In the genomic region with DNA sequence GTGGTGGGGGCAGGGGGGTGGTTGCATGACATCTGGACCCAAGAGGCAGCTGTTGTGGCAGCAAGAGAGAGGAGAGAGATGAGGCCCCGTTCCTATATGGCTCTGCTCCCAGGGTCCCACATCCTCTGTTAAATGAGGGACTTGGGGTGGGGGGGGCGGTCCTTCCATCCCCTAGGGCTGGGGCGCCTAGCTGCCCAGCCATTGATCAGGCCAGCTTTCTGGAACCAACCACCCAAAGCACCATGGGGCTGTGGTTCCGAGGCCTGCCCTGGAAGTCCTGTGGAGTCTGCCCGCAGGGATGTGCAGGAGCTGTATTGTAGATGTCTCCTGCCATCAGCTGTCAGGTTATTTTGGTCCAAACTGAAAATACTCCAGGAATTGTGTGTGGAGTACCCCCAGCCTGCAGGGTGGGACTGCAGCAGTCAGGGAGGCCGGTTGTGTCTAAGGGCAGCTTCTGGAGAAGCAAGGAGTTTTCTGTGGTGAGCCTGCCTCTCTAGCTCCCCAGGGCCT, we compare ENCODE assay signal across 9 cellular contexts. TPM values are rescaled to one million over a fixed set of nuclear protein-coding genes. Genes with fewer than 3 reads are reported as not detected.
DNase-seq lines count a peak whose midpoint lies in the region; ATAC-seq and TF ChIP-seq lines count a peak whose summit lies in the region.
"Had no signal": no experiment of that assay in that cellular context is flagged by ENCODE, and none has a peak within 500 bp of the region (broad histone marks: within the 10 kb centered on the region; RNA-seq: fewer than 3 reads in every experiment).

No MANE protein-coding gene starts in this region.

- ATAC-seq in activated naive CD8-positive, alpha-beta T cell treated with anti-CD3 and anti-CD28 coated beads, Interleukin-2, amount 50 U/mL, for 24 hours, result no peak
- ATAC-seq in stimulated activated naive CD8-positive, alpha-beta T cell treated with anti-CD3 and anti-CD28 coated beads, Interleukin-15, amount 100 ng/mL, for 72 hours, result no peak
- ATAC-seq in HG03565 (IDR thresholded peaks at IDR 0.05; ENCODE audit: unreplicated experiment) (no peak), GM21723 (IDR thresholded peaks at IDR 0.05; ENCODE audit: unreplicated experiment) (no peak)

- no peak overlapping the region for H3K27ac ChIP-seq in testis

- no peaks in the 10 kb centered on the region for H3K27me3 ChIP-seq in testis

- peaks cover 76% of the 10 kb centered on the region for H3K36me3 Mint-ChIP-seq in T-helper 1 cell treated with Interleukin-12 subunit alpha and Interleukin-12 subunit beta and Interleukin-4 antibody, amounts not matched to agents 30 μg/mL and 1 μg/mL, for 36 hours (ENCODE audit: low read depth)
- peaks cover 48% of the 10 kb centered on the region for H3K36me3 Mint-ChIP-seq in activated naive CD8-positive, alpha-beta T cell treated with anti-CD3 and anti-CD28 coated beads, Interleukin-2, amount 50 U/mL, for 24 hours (ENCODE audit: low read depth)
- peaks cover 0 to 4% (median 0%) of the 10 kb centered on the region in 3 donors for H3K36me3 Mint-ChIP-seq in immature natural killer cell

- no peaks in the 10 kb centered on the region for H3K27me3 Mint-ChIP-seq in T-helper 1 cell treated with Interleukin-12 subunit alpha and Interleukin-12 subunit beta and Interleukin-4 antibody, amounts not matched to agents 30 μg/mL and 1 μg/mL, for 36 hours (ENCODE audit: low read depth)
- H3K27me3 Mint-ChIP-seq in activated naive CD8-positive, alpha-beta T cell treated with anti-CD3 and anti-CD28 coated beads, Interleukin-2, amount 50 U/mL, for 24 hours, result no peaks in the 10 kb centered on the region
- peaks cover 13 to 26% (median 13%) of the 10 kb centered on the region in 3 donors for H3K27me3 Mint-ChIP-seq in immature natural killer cell (ENCODE audit: low read depth in 3 of 3)
- no peaks in the 10 kb centered on the region for H3K27me3 Mint-ChIP-seq in stimulated activated naive CD8-positive, alpha-beta T cell treated with anti-CD3 and anti-CD28 coated beads, Interleukin-15, amount 100 ng/mL, for 72 hours

- DNase-seq in T-helper 1 cell (no peak), immature natural killer cell (no peak), testis (no peak)
- no peak for DNase-seq in activated naive CD8-positive, alpha-beta T cell treated with anti-CD3 and anti-CD28 coated beads, Interleukin-2, amount 50 U/mL, for 24 hours
- DNase-seq in stimulated activated naive CD8-positive, alpha-beta T cell treated with anti-CD3 and anti-CD28 coated beads, Interleukin-15, amount 100 ng/mL, for 72 hours, result no peak
- DNase-seq: cerebellar nuclear complex had no signal

- peak overlapping the region; percentile 90 for H3K27ac Mint-ChIP-seq in T-helper 1 cell treated with Interleukin-12 subunit alpha and Interleukin-12 subunit beta and Interleukin-4 antibody, amounts not matched to agents 30 μg/mL and 1 μg/mL, for 36 hours
- H3K27ac Mint-ChIP-seq in activated naive CD8-positive, alpha-beta T cell treated with anti-CD3 and anti-CD28 coated beads, Interleukin-2, amount 50 U/mL, for 24 hours, result peak overlapping the region; percentile 94
- peak overlapping the region; percentile 80 to 93 (median 90) for H3K27ac Mint-ChIP-seq in immature natural killer cell
- H3K27ac Mint-ChIP-seq in stimulated activated naive CD8-positive, alpha-beta T cell treated with anti-CD3 and anti-CD28 coated beads, Interleukin-15, amount 100 ng/mL, for 72 hours, result peak overlapping the region in 1 of 2 donors; percentile 97

- H3K36me3 ChIP-seq in testis (ENCODE audit: low read depth, missing control alignments), result no peaks in the 10 kb centered on the region

- no peak overlapping the region for H3K4me3 ChIP-seq in testis

- H3K4me1 Mint-ChIP-seq in T-helper 1 cell treated with Interleukin-12 subunit alpha and Interleukin-12 subunit beta and Interleukin-4 antibody, amounts not matched to agents 30 μg/mL and 1 μg/mL, for 36 hours (ENCODE audit: low read depth), result peaks cover 59% of the 10 kb centered on the region
- peaks cover 46% of the 10 kb centered on the region for H3K4me1 Mint-ChIP-seq in activated naive CD8-positive, alpha-beta T cell treated with anti-CD3 and anti-CD28 coated beads, Interleukin-2, amount 50 U/mL, for 24 hours
- peaks cover 55 to 71% of the 10 kb centered on the region in 2 donors for H3K4me1 Mint-ChIP-seq in immature natural killer cell
- H3K4me1 Mint-ChIP-seq in stimulated activated naive CD8-positive, alpha-beta T cell treated with anti-CD3 and anti-CD28 coated beads, Interleukin-15, amount 100 ng/mL, for 72 hours, result peaks cover 72% of the 10 kb centered on the region

- 89 to 93% methylated on average over 4 to 6 of the region's 6 CpGs for WGBS in testis, 2 donors

- no peaks in the 10 kb centered on the region for H3K9me3 ChIP-seq in testis

- intact Hi-C loops in testis (cut with DNase I; ENCODE audit: low total_unique reads), result no loop called here

- no peak for TF ChIP-seq POLR2A in testis (IDR thresholded peaks at IDR 0.05)

- H3K4me1 ChIP-seq in testis, result peaks cover 30% of the 10 kb centered on the region

- peak overlapping the region; percentile 91 for H3K4me3 Mint-ChIP-seq in T-helper 1 cell treated with Interleukin-12 subunit alpha and Interleukin-12 subunit beta and Interleukin-4 antibody, amounts not matched to agents 30 μg/mL and 1 μg/mL, for 36 hours
- peak overlapping the region; percentile 88 for H3K4me3 Mint-ChIP-seq in activated naive CD8-positive, alpha-beta T cell treated with anti-CD3 and anti-CD28 coated beads, Interleukin-2, amount 50 U/mL, for 24 hours
- peak overlapping the region; percentile 89 to 94 (median 90) for H3K4me3 Mint-ChIP-seq in immature natural killer cell
- H3K4me3 Mint-ChIP-seq in stimulated activated naive CD8-positive, alpha-beta T cell treated with anti-CD3 and anti-CD28 coated beads, Interleukin-15, amount 100 ng/mL, for 72 hours, result peak overlapping the region; percentile 92

- TF ChIP-seq CTCF in testis (IDR thresholded peaks at IDR 0.05), result no peak

- no peaks in the 10 kb centered on the region for H3K9me3 Mint-ChIP-seq in T-helper 1 cell treated with Interleukin-12 subunit alpha and Interleukin-12 subunit beta and Interleukin-4 antibody, amounts not matched to agents 30 μg/mL and 1 μg/mL, for 36 hours
- no peaks in the 10 kb centered on the region for H3K9me3 Mint-ChIP-seq in activated naive CD8-positive, alpha-beta T cell treated with anti-CD3 and anti-CD28 coated beads, Interleukin-2, amount 50 U/mL, for 24 hours
- no peaks in the 10 kb centered on the region for H3K9me3 Mint-ChIP-seq in immature natural killer cell
- no peaks in the 10 kb centered on the region for H3K9me3 Mint-ChIP-seq in stimulated activated naive CD8-positive, alpha-beta T cell treated with anti-CD3 and anti-CD28 coated beads, Interleukin-15, amount 100 ng/mL, for 72 hours

RNA-seq across cellular contexts. Expression of a gene that starts 5.2 kb away (rescaled TPM):
- polyA plus RNA-seq in immature natural killer cell (10 to 100 TPM; 18.2 to 22.8 (median 20.8) TPM), testis (ENCODE audit: insufficient read depth, low read depth, low replicate concordance) (21.5 TPM)
- total RNA-seq in testis, result 10 to 100 TPM; 23.1 to 32.1 TPM

RNA-seq across cellular contexts. Expression of a gene that starts 10.8 kb away (rescaled TPM):
- polyA plus RNA-seq in immature natural killer cell (10 to 100 TPM; 28.6 to 73.2 (median 53.5) TPM), testis (ENCODE audit: insufficient read depth, low read depth, low replicate concordance) (14.4 TPM)
- total RNA-seq in testis, result 10 to 100 TPM; 18.6 to 23.1 TPM

RNA-seq across cellular contexts. Expression of a gene that starts 29.6 kb away (rescaled TPM):
- polyA plus RNA-seq in immature natural killer cell, result 1 to 10 TPM; 4.1 to 7.4 (median 5.4) TPM
- 100 to 1,000 TPM; 128 to 151 TPM for total RNA-seq in testis
- 101 TPM for polyA plus RNA-seq in testis (ENCODE audit: insufficient read depth, low read depth, low replicate concordance)

RNA-seq across cellular contexts. Expression of a gene that starts 58.8 kb away (rescaled TPM):
- polyA plus RNA-seq in immature natural killer cell (10 to 100 TPM; 25.5 to 33.1 (median 32.1) TPM), testis (ENCODE audit: insufficient read depth, low read depth, low replicate concordance) (12.1 TPM)
- total RNA-seq in testis, result 10 to 100 TPM; 16.7 to 18.3 TPM

Comparison
In these comparisons a context has a peak if more than half of its experiments do, and no peak if none do; other contexts are left out.
1. RNA of a gene that starts 29.6 kb away (polyA plus RNA-seq): 101 TPM in testis (single experiment); 4.1 to 7.4 TPM in immature natural killer cell; every median in the first group is over 10 times any median in the second.
2. Peak in every context shown above with its lines, with median percentiles within 50 percentile points of each other: H3K4me3 Mint-ChIP-seq.